ENCODE assay signal across 13 cellular contexts in the genomic region with DNA sequence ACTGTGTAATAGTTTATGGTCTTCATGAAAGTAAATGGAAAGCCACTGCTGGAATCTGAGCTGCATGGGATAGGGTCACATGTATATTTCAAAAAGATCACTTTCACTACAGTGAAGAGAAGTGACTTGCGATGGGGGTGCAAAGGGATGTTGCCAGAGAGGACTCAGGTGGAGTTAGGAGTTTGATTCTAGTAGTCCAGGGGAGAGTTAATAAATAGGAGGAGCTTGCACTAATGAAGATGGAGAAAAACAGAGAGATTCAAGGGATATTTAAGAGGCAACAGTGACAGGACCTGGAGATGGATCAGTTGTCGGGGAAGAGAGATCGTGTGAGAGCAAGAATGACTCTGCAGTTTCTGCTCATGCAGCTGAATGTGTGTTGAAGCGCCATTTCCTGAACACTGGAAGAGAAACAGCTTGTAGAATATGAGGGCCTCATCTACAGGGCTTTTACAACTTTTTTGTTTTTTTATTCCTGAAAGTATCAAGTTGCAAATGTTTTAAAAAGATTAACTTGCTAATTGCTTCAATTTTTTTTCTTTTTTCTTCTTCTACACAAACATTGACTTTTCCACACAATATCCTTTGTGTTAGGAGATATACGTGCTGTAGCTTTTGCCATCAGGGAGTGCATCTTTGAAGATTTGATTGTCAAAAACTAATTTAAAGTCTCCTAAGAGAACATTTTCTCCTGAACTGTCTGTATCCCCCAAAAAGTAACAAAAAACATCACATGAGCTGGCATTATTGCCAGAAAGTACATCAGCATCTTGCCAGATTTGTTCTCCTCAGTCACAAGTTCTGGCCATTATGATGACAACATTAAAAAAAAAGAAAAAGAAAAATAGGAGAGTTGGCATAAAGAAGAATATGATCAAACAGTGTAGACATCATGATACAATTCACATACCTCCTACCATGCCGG. TPM values are rescaled to one million over a fixed set of nuclear protein-coding genes. Genes with fewer than 3 reads are reported as not detected.
DNase-seq lines count a peak whose midpoint lies in the region; ATAC-seq, FAIRE-seq and TF ChIP-seq lines count a peak whose summit lies in the region.
"Had no signal": no experiment of that assay in that cellular context is flagged by ENCODE, and none has a peak within 500 bp of the region (broad histone marks: within the 10 kb centered on the region; RNA-seq: fewer than 3 reads in every experiment).

No MANE protein-coding gene starts in this region.

- no peak overlapping the region for H3K56ac ChIP-seq in H1 (replicated peaks; ENCODE audit: insufficient read length, low read depth, low read length)

- peaks cover 8% of the 10 kb centered on the region for H3K4me1 Mint-ChIP-seq in mesothelial cell of epicardium
- H3K4me1 Mint-ChIP-seq: B cell had no signal

- FAIRE-seq in A549 (lab: Jason Lieb, UNC) (no peak), H1 (lab: Jason Lieb, UNC) (no peak)

- no peaks in the 10 kb centered on the region for H3K23me2 ChIP-seq in H1 (ENCODE audit: low read depth, low read length)

- H4K20me1 ChIP-seq in H1 (replicated peaks in 1 of 2; ENCODE audit: control insufficient read depth in 1 of 2, insufficient read depth in 2 of 2, low read length in 2 of 2): no peaks in the 10 kb centered on the region

- 0 out of 2 replicates have a peak overlapping the region, but pooled peaks have one; percentile 2 for H2BK12ac ChIP-seq in H1 (ENCODE audit: low read depth, low read length)

- H3K27ac ChIP-seq in A549 (0 out of 6 replicates have a peak overlapping the region, but pooled peaks of 1 of the 2 experiments have one; percentile 17), H1 (ENCODE audit: low read depth, low read length) (no peak overlapping the region)
- H3K27ac ChIP-seq: neutrophil had no signal

- no peak overlapping the region for H3K23ac ChIP-seq in H1 (ENCODE audit: insufficient read length)

- TF ChIP-seq CTCF in A549 (IDR thresholded peaks at IDR 0.05) (no peak), H1 (IDR thresholded peaks at IDR 0.05; ENCODE audit: control extremely low read depth in 1 of 3, insufficient read depth in 1 of 3, low read depth in 1 of 3, low read length in 3 of 3) (no peak), mesothelial cell of epicardium (IDR thresholded peaks at IDR 0.05; ENCODE audit: unreplicated experiment) (no peak)

- H3K27me3 ChIP-seq in H1 (replicated peaks in 1 of 4; ENCODE audit: control insufficient read depth in 3 of 4, extremely low read depth in 1 of 4, insufficient read depth in 3 of 4, low read length in 3 of 4): no peaks in the 10 kb centered on the region
- H3K27me3 ChIP-seq: neutrophil had no signal

- H3K4me3 ChIP-seq in A549 (no peak overlapping the region), H1 (ENCODE audit: extremely low read depth in 1 of 4, insufficient read depth in 2 of 4, low read depth in 3 of 4, low read length in 4 of 4) (no peak overlapping the region)

- H3K14ac ChIP-seq in H1 (ENCODE audit: insufficient read length): no peak overlapping the region

- no peak overlapping the region for H4K8ac ChIP-seq in H1 (ENCODE audit: extremely low read depth, insufficient read depth, low read length)

- H3K4me1 ChIP-seq in A549 (no peaks in the 10 kb centered on the region), H1 (replicated peaks in 1 of 4; ENCODE audit: control insufficient read depth in 3 of 4, insufficient read depth in 4 of 4, low read length in 3 of 4) (peaks cover 0 to 7% (median 3%) of the 10 kb centered on the region in 4 experiments; a peak in 3 of 7 replicates)

- CTCF ChIA-PET in A549 (lab: Yijun Ruan, JAX) (interaction anchor here (0.5 to 3.0 kb wide), 4 partner anchors 11 to 293 kb away, joined by 3 to 23 read pairs (median 12); no protein-coding TSS in a partner anchor), H1 (lab: Charles Lee; ENCODE audit: partially characterized antibody) (interaction anchor here (0.5 to 2.8 kb wide), 9 partner anchors 10 to 294 kb away, joined by 3 to 21 read pairs (median 5); no protein-coding TSS in a partner anchor)

- no peak overlapping the region for H3K4me3 Mint-ChIP-seq in mesothelial cell of epicardium
- H3K4me3 Mint-ChIP-seq: B cell had no signal

- no peak overlapping the region for H2BK120ac ChIP-seq in H1 (replicated peaks; ENCODE audit: low read depth, low read length)

- DNase-seq in A549 (ENCODE audit: low read depth in 1 of 2, low spot score in 1 of 2) (no peak), Kasumi-1 (lab: John Stamatoyannopoulos, UW) (peak; percentile 31 to 36), H1 (ENCODE audit: low read depth in 1 of 2, low spot score in 2 of 2) (no peak), mesothelial cell of epicardium (ENCODE audit: low spot score in 2 of 2, unreplicated experiment in 2 of 2) (no peak), NCI-H2196 treated with DMSO at 0.1 percent for 48 hours (lab: John Stamatoyannopoulos, UW; ENCODE audit: unreplicated experiment) (no peak), posterior cingulate gyrus (no peak)
- no peak for DNase-seq in central memory CD4-positive, alpha-beta T cell
- DNase-seq in activated CD4-positive, alpha-beta T cell treated with anti-CD3 and anti-CD28 coated beads, Interleukin-2, amount 50 U/mL, for 4 hours: no peak
- DNase-seq: amniotic stem cell, NCI-H1694 treated with DMSO at 0.1 percent for 48 hours, SW 1271 had no signal

- TF ChIP-seq POLR2A in A549 (IDR thresholded peaks at IDR 0.05; ENCODE audit: low read length) (no peak), H1 (IDR thresholded peaks at IDR 0.05; ENCODE audit: control extremely low read depth in 1 of 2, low read depth in 2 of 2, low read length in 2 of 2) (no peak)

- H3K9me3 ChIP-seq in A549 (no peaks in the 10 kb centered on the region), H1 (ENCODE audit: insufficient read depth in 2 of 2, low read depth in 1 of 2, low read length in 1 of 2) (no peaks in the 10 kb centered on the region)
- H3K9me3 ChIP-seq: neutrophil had no signal

- no peak overlapping the region for H3K4me2 ChIP-seq in A549
- H3K4me2 ChIP-seq in H1 (ENCODE audit: insufficient read depth in 1 of 2, low read depth in 2 of 2, low read length in 2 of 2): no peak overlapping the region

- no peaks in the 10 kb centered on the region for H3K79me2 ChIP-seq in H1 (ENCODE audit: control insufficient read depth in 1 of 2, insufficient read depth in 2 of 2, low read length in 2 of 2)

- H4K91ac ChIP-seq in H1 (replicated peaks; ENCODE audit: insufficient read length, low read length): no peak overlapping the region

- no peak for ATAC-seq in A549

- intact Hi-C loops in posterior cingulate gyrus (cut with DNase I): no loop called here

- no peaks in the 10 kb centered on the region for H3K79me1 ChIP-seq in H1 (ENCODE audit: low read depth, low read length)

- no peak overlapping the region for H3K4ac ChIP-seq in H1 (replicated peaks; ENCODE audit: insufficient read length, low read depth, low read length)

- no peak overlapping the region for H3K9ac ChIP-seq in H1 (replicated peaks in 1 of 4; ENCODE audit: extremely low read depth in 1 of 4, low read depth in 3 of 4, low read length in 3 of 4)

- TF ChIP-seq EP300 in A549 (IDR thresholded peaks at IDR 0.05) (no peak), H1 (IDR thresholded peaks at IDR 0.05; ENCODE audit: borderline replicate concordance in 1 of 2, low read depth in 2 of 2, low read length in 2 of 2) (no peak)

- H3K18ac ChIP-seq in H1 (ENCODE audit: extremely low read depth, low read length): no peak overlapping the region; the same call in 1 of the 2 replicates

- peaks cover 9% of the 10 kb centered on the region for H3K9me3 Mint-ChIP-seq in mesothelial cell of epicardium

- no peak overlapping the region for H2BK15ac ChIP-seq in H1 (ENCODE audit: low read length)

- H4K5ac ChIP-seq in H1 (ENCODE audit: insufficient read length, low read depth, low read length): no peak overlapping the region

- WGBS in A549 (ENCODE audit: missing lambda C conversion rate): 79% methylated on average over 6 of the region's 6 CpGs
- WGBS in H1 (ENCODE audit: extremely low coverage in 1 of 2, insufficient coverage in 1 of 2, insufficient read length in 1 of 2, insufficient replicate concordance in 2 of 2, low coverage in 1 of 2, low lambda C conversion rate in 2 of 2, missing lambda C conversion rate in 1 of 2), 2 experiments: 82% methylated on average over 6 of the region's 6 CpGs; no CpG with 5 or more reads in 1 of the 2 experiments

- no peak overlapping the region for H2BK5ac ChIP-seq in H1 (ENCODE audit: low read depth, low read length)

- TF ChIP-seq RAD21 in A549 (conservative IDR thresholded peaks at IDR 0.05 in 1 of 2, IDR thresholded peaks at IDR 0.05 in 1 of 2) (no peak), H1 (IDR thresholded peaks at IDR 0.05 in 1 of 2, conservative IDR thresholded peaks at IDR 0.05 in 1 of 2; ENCODE audit: low read depth in 2 of 2, low read length in 2 of 2) (no peak)

- H2BK20ac ChIP-seq in H1 (ENCODE audit: low read length): no peak overlapping the region

- H3K27me3 Mint-ChIP-seq in mesothelial cell of epicardium (ENCODE audit: low read depth): no peaks in the 10 kb centered on the region
- H3K27me3 Mint-ChIP-seq: B cell had no signal

- POLR2A ChIA-PET in A549 (lab: Yijun Ruan, JAX) (interaction anchor here (0.6 kb wide), 1 partner anchor 153 kb away, joined by 6 read pairs; no protein-coding TSS in a partner anchor), H1 (lab: Charles Lee; ENCODE audit: partially characterized antibody) (interaction anchor here (0.7 to 1.0 kb wide), 2 partner anchors 10 to 734 kb away, joined by 3 read pairs; no protein-coding TSS in a partner anchor)

- no peaks in the 10 kb centered on the region for H3K36me3 ChIP-seq in H1 (ENCODE audit: control insufficient read depth in 2 of 4, insufficient read depth in 4 of 4, low read length in 3 of 4)
- H3K36me3 ChIP-seq: neutrophil had no signal

- H3K27ac Mint-ChIP-seq in mesothelial cell of epicardium: peak overlapping the region; percentile 60
- H3K27ac Mint-ChIP-seq: B cell had no signal

- H2AK5ac ChIP-seq in H1 (ENCODE audit: low read depth, low read length): no peak overlapping the region

- H3K36me3 Mint-ChIP-seq in mesothelial cell of epicardium: peaks cover 8% of the 10 kb centered on the region

- H2AFZ ChIP-seq in H1 (ENCODE audit: low read length): no peak overlapping the region

RNA-seq across cellular contexts. Expression of a gene that starts 37.5 kb away (rescaled TPM):
- 12.3 and 12.5 TPM in 2 replicates for polyA plus RNA-seq in A549 (2011; rRNA removed)
- polyA plus RNA-seq in A549 (2012; cell fraction: cytosol; rRNA removed): 5.7 TPM in 2 replicates
- polyA plus RNA-seq in A549 (2012; cell fraction: nucleus; rRNA removed): 4.2 and 6.4 TPM in 2 replicates
- 7.2 to 8.5 TPM (median 7.3 TPM) in 3 replicates for polyA plus RNA-seq in A549 (2017; fragmentation: RNase III; extraction: RNeasy Plus Mini Kit Qiagen cat#74134 plus additional on column Dnase treatment)
- 12.6 and 13.4 TPM in 2 replicates for polyA minus RNA-seq in A549 (2011; rRNA and poly(A)+ RNA removed)
- 25.3 and 25.6 TPM in 2 replicates for total RNA-seq in H1 (2021; fragmentation: NEBNext Ultra II Directional; extraction: Animal tissue kit (Norgen Biotek cat#: 25700))
- 11.5 and 16.1 TPM in 2 replicates for polyA plus RNA-seq in H1 (2011; rRNA removed)
- 18.0 TPM for polyA plus RNA-seq in H1 (2011; cell fraction: cytosol; rRNA removed)
- polyA plus RNA-seq in H1 (2011; cell fraction: nucleus; rRNA removed): 20.7 TPM
- 20.6 to 28.5 TPM (median 24.0 TPM) in 4 replicates for polyA plus RNA-seq in H1 (2012, experiment 1 of 2)
- polyA plus RNA-seq in H1 (2012, experiment 2 of 2): 2.6 TPM
- polyA plus RNA-seq in H1 (2013, experiment 1 of 2): 22.2 TPM
- polyA plus RNA-seq in H1 (2013, experiment 2 of 2): 19.2 TPM
- 35.3 and 39.6 TPM in 2 replicates for polyA minus RNA-seq in H1 (2011; rRNA and poly(A)+ RNA removed)
- polyA minus RNA-seq in H1 (2011; cell fraction: cytosol; rRNA and poly(A)+ RNA removed): 11.8 TPM
- polyA minus RNA-seq in H1 (2011; cell fraction: nucleus; rRNA and poly(A)+ RNA removed): 72.1 TPM
- 32.3 to 37.2 TPM (median 36.6 TPM) in 3 replicates for total RNA-seq in mesothelial cell of epicardium

Comparison
In these comparisons a context has a peak if more than half of its experiments do, and no peak if none do; other contexts are left out.
1. DNase-seq: peak in Kasumi-1 (2 of 2); none in A549 (0 of 2), H1 (0 of 2), mesothelial cell of epicardium (0 of 2), NCI-H2196 treated with DMSO at 0.1 percent for 48 hours (single experiment), central memory CD4-positive, alpha-beta T cell (single experiment), posterior cingulate gyrus (0 of 10) and activated CD4-positive, alpha-beta T cell treated with anti-CD3 and anti-CD28 coated beads, Interleukin-2, amount 50 U/mL, for 4 hours (0 of 2).